Comparison of ENCODE assay signal across 9 cellular contexts in the genomic region with DNA sequence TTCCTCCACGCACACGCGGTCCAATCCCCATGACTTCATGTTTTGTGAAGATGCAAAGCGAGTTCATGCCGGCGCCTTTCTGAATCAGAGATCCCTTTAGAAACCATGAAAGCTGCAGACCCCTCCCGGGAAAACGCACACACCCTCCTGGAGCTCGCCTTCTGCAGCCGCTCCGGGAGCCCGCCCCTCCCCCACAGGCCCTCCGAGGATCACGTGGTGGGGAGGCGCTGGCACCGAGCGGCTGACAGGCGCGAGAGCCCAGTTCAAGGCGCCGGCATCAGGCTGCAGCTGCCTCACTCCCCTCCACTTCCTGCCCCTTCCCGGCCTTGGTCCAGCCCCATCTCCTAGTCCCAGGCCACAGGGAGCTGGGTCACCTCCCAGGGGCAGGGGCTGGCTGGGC. TPM values are rescaled to one million over a fixed set of nuclear protein-coding genes. Genes with fewer than 3 reads are reported as not detected.
A peak's percentile ranks its signal among the peaks of the same experiment; 100 is the strongest.
DNase-seq lines count a peak whose midpoint lies in the region; ATAC-seq, FAIRE-seq and TF ChIP-seq lines count a peak whose summit lies in the region.
"Not testable (repeated sequence)": the region's sequence is repeated elsewhere in the genome, so short reads cannot be mapped to it uniquely, and the experiment has no call there.
"Had no signal": no experiment of that assay in that cellular context is flagged by ENCODE, and none has a peak within 500 bp of the region (broad histone marks: within the 10 kb centered on the region; RNA-seq: fewer than 3 reads in every experiment).

No MANE protein-coding gene starts in this region.

- not testable (repeated sequence) for H3K9me2 ChIP-seq in SK-N-SH; hepatocyte (replicated peaks; ENCODE audit: insufficient read depth)

- not testable (repeated sequence) for H3K27me3 ChIP-seq in SK-N-SH (ENCODE audit: insufficient read depth); hepatocyte

- TF ChIP-seq CTCF in SK-N-SH (IDR thresholded peaks at IDR 0.05); hepatocyte (IDR thresholded peaks at IDR 0.05; ENCODE audit: poor library complexity); nephron progenitor cell (IDR thresholded peaks at IDR 0.05): not testable (repeated sequence)

- CTCF ChIA-PET in SK-N-SH (lab: Yijun Ruan, JAX) = not testable (repeated sequence)

- 12% methylated on average over 22 of the region's 22 CpGs for WGBS in SK-N-SH (ENCODE audit: low lambda C conversion rate)
- WGBS in hepatocyte (ENCODE audit: low lambda C conversion rate, missing lambda C conversion rate) = 5% methylated on average over 22 of the region's 22 CpGs

- H3K36me3 ChIP-seq in SK-N-SH (replicated peaks in 1 of 2; ENCODE audit: control insufficient read depth in 1 of 2, insufficient read depth in 2 of 2, low read length in 1 of 2); hepatocyte (replicated peaks; ENCODE audit: insufficient read depth, low read depth): not testable (repeated sequence)

- not testable (repeated sequence) for H3K9me3 ChIP-seq in SK-N-SH; hepatocyte (ENCODE audit: low read depth)

- not testable (repeated sequence) for H3K4me3 ChIP-seq in SK-N-SH (ENCODE audit: low read depth in 2 of 2, low read length in 1 of 2); hepatocyte

- not testable (repeated sequence) for TF ChIP-seq RAD21 in SK-N-SH (IDR thresholded peaks at IDR 0.05; ENCODE audit: low read length)

- not testable (repeated sequence) for H3K27ac Mint-ChIP-seq in effector memory CD8-positive, alpha-beta T cell; nephron progenitor cell

- not testable (repeated sequence) for DNase-seq in SK-N-SH; hepatocyte (ENCODE audit: low spot score); urothelium cell line (ENCODE audit: low spot score)
- peak; percentile 72 for DNase-seq in activated effector memory CD4-positive, alpha-beta T cell treated with anti-CD3 and anti-CD28 coated beads, Interleukin-2, amount 50 U/mL, for 16 hours
- peak in 1 of 3 experiments; percentile 26 for DNase-seq in effector memory CD8-positive, alpha-beta T cell
- peak; percentile 42 for DNase-seq in nephron progenitor cell
- peak; percentile 21 for DNase-seq in stimulated activated CD4-positive, alpha-beta T cell treated with anti-CD3 and anti-CD28 coated beads, Interleukin-4, amount 100 ng/mL, for 1 hour

- not testable (repeated sequence) for H3K9me3 Mint-ChIP-seq in effector memory CD8-positive, alpha-beta T cell; nephron progenitor cell

- ATAC-seq in GM18867 (IDR thresholded peaks at IDR 0.05; ENCODE audit: unreplicated experiment) = peak; percentile 32
- ATAC-seq in effector memory CD8-positive, alpha-beta T cell (replicated peaks) = peak; percentile 14

- H3K79me2 ChIP-seq in SK-N-SH (ENCODE audit: insufficient read depth); hepatocyte: not testable (repeated sequence)

- POLR2A ChIA-PET in SK-N-SH (lab: Yijun Ruan, JAX) = not testable (repeated sequence)

- not testable (repeated sequence) for H3K27ac ChIP-seq in SK-N-SH (ENCODE audit: low read depth in 2 of 2, low read length in 1 of 2); hepatocyte

- TF ChIP-seq EP300 in SK-N-SH (IDR thresholded peaks at IDR 0.05; ENCODE audit: borderline replicate concordance in 1 of 2, low read depth in 1 of 2, low read length in 1 of 2) = not testable (repeated sequence)

- H3F3A ChIP-seq in SK-N-SH (replicated peaks; ENCODE audit: insufficient read depth) = not testable (repeated sequence)

- FAIRE-seq in urothelium cell line (lab: Jason Lieb, UNC) = peak; percentile 72

- H3K4me1 Mint-ChIP-seq in effector memory CD8-positive, alpha-beta T cell (ENCODE audit: low read depth in 2 of 2); nephron progenitor cell: not testable (repeated sequence)

- peaks cover 26% of the 10 kb centered on the region for H3K36me3 Mint-ChIP-seq in effector memory CD8-positive, alpha-beta T cell (ENCODE audit: insufficient read depth)
- H3K36me3 Mint-ChIP-seq in nephron progenitor cell (ENCODE audit: low read depth) = not testable (repeated sequence)

- H3K4me3 Mint-ChIP-seq in effector memory CD8-positive, alpha-beta T cell; nephron progenitor cell: not testable (repeated sequence)

- not testable (repeated sequence) for H3K27me3 Mint-ChIP-seq in effector memory CD8-positive, alpha-beta T cell
- peaks cover 17% of the 10 kb centered on the region for H3K27me3 Mint-ChIP-seq in nephron progenitor cell (ENCODE audit: low read depth, poor library complexity)

- not testable (repeated sequence) for H3K9ac ChIP-seq in SK-N-SH

- not testable (repeated sequence) for H3K4me1 ChIP-seq in SK-N-SH (ENCODE audit: control insufficient read depth in 1 of 2, insufficient read depth in 2 of 2, low read depth in 1 of 2, low read length in 1 of 2); hepatocyte (ENCODE audit: insufficient read depth)

- H2AFZ ChIP-seq in SK-N-SH (ENCODE audit: low read depth); hepatocyte: not testable (repeated sequence)

- not testable (repeated sequence) for H4K20me1 ChIP-seq in SK-N-SH (ENCODE audit: insufficient read depth); hepatocyte (ENCODE audit: insufficient read depth, poor library complexity, severe bottlenecking)

- H3K4me2 ChIP-seq in SK-N-SH (peak overlapping the region; percentile 23; the same call in 1 of the 2 replicates), hepatocyte (peak overlapping the region; percentile 79)

TF ChIP-seq in SK-N-SH, 30 proteins besides CTCF, POLR2A, EP300 and RAD21:
- TF ChIP-seq, protein P1, sequence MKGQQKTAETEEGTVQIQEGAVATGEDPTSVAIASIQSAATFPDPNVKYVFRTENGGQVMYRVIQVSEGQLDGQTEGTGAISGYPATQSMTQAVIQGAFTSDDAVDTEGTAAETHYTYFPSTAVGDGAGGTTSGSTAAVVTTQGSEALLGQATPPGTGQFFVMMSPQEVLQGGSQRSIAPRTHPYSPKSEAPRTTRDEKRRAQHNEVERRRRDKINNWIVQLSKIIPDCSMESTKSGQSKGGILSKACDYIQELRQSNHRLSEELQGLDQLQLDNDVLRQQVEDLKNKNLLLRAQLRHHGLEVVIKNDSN (IDR thresholded peaks at IDR 0.05; ENCODE audit: borderline replicate concordance, low read depth) = peak; percentile 66; the same call in 1 of the 2 replicates

RNA-seq across cellular contexts. Expression of a gene that starts 1.5 kb away (rescaled TPM):
- polyA plus RNA-seq in SK-N-SH (2012; rRNA removed) = not detected in 2 replicates
- polyA plus RNA-seq in SK-N-SH (2012; cell fraction: cytosol; rRNA removed) = 0.01 TPM in 1 of 2 replicates, not detected in the other
- polyA plus RNA-seq in SK-N-SH (2012; cell fraction: nucleus; rRNA removed) = 0.05 and 0.17 TPM in 2 replicates
- total RNA-seq in hepatocyte = 0.16 and 0.83 TPM in 2 replicates
- 1.3 and 1.9 TPM in 2 replicates for polyA plus RNA-seq in hepatocyte
- total RNA-seq: osteocyte had no signal
